29 cellular contexts compared by ENCODE assay signal in genomic region chr5:32067774-32068173, GRCh38.
"Had no signal": no experiment of that assay in that cellular context is flagged by ENCODE, and none has a peak within 500 bp of the region (broad histone marks: within the 10 kb centered on the region; RNA-seq: fewer than 3 reads in every experiment).

No MANE protein-coding gene starts in this region.

- ATAC-seq: naive thymus-derived CD8-positive, alpha-beta T cell; natural killer cell treated with Interleukin-12 subunit alpha and Interleukin-12 subunit beta and Interleukin-15 and Interleukin-18, amount 100 ng/mL, for 72 hours; psoas muscle; right cardiac atrium; stimulated activated memory B cell treated with anti-CD40 and anti-IgM and Interleukin-4, amounts not matched to agents 10 μg/mL and 1 μg/mL and 100 μg/mL, for 72 hours had no signal

- H3K4me2 ChIP-seq: neural progenitor cell, smooth muscle cell had no signal

- H3K27me3 ChIP-seq: neural progenitor cell, ovary, spleen, stomach, thyroid gland, tibial nerve, upper lobe of left lung, vagina had no signal

- H3K27ac ChIP-seq: neural progenitor cell, ovary, parathyroid adenoma, psoas muscle, skin epidermis, spleen, stomach, thoracic aorta, thyroid gland, upper lobe of left lung, vagina had no signal

- H3K36me3 ChIP-seq: neural progenitor cell, ovary, spleen, thoracic aorta, thyroid gland, vagina had no signal

- DNase-seq: naive B cell; naive thymus-derived CD8-positive, alpha-beta T cell; nephron progenitor cell; occipital lobe; ovary; posterior cingulate gyrus; psoas muscle; right cardiac atrium; spleen; stimulated activated CD4-positive, alpha-beta T cell treated with anti-CD3 and anti-CD28 coated beads, Interleukin-12 subunit alpha, Interleukin-12 subunit beta, amount 100 ng/mL, for 4 hours; stimulated activated CD4-positive, alpha-beta T cell treated with anti-CD3 and anti-CD28 coated beads, Interleukin-1b, Interleukin-23, amount 100 ng/mL, for 48 hours; stimulated activated CD4-positive, alpha-beta T cell treated with anti-CD3 and anti-CD28 coated beads, Interleukin-4, amount 100 ng/mL, for 1 hour; stimulated activated CD4-positive, alpha-beta T cell treated with anti-CD3 and anti-CD28 coated beads, Interleukin-4, amount 100 ng/mL, for 4 hours; stimulated activated CD8-positive, alpha-beta memory T cell treated with anti-CD3 and anti-CD28 coated beads, Interleukin-4, amount 100 ng/mL, for 48 hours; stimulated activated naive CD4-positive, alpha-beta T cell treated with Interleukin-2 at 50 U/mL for 16 hours; stomach; thyroid gland; trophoblast cell; upper lobe of left lung had no signal

- H3K79me2 ChIP-seq: parathyroid adenoma had no signal

- FAIRE-seq: urothelium cell line had no signal

- H3K9me3 ChIP-seq: ovary, psoas muscle, spleen, stomach, thoracic aorta, thyroid gland, tibial nerve, upper lobe of left lung, vagina had no signal

- H3K4me1 ChIP-seq: neural progenitor cell, parathyroid adenoma, psoas muscle, spleen, stomach, upper lobe of left lung, vagina had no signal

- H2AFZ ChIP-seq: neural progenitor cell, parathyroid adenoma had no signal

- H3K9ac ChIP-seq: neural progenitor cell, parathyroid adenoma had no signal

- H3K4me3 ChIP-seq: neural progenitor cell, ovary, psoas muscle, skin epidermis, smooth muscle cell, spleen, stomach, thoracic aorta, thyroid gland, tibial nerve, upper lobe of left lung, vagina had no signal
